Comparison of ENCODE assay signal across 8 cellular contexts in genomic region chr12:111445311-111446043, GRCh38. TPM values are rescaled to one million over a fixed set of nuclear protein-coding genes. Genes with fewer than 3 reads are reported as not detected.
DNase-seq lines count a peak whose midpoint lies in the region; ATAC-seq and TF ChIP-seq lines count a peak whose summit lies in the region.

No MANE protein-coding gene starts in this region.

- H3K27ac ChIP-seq in dorsolateral prefrontal cortex = peak overlapping the region in 57 of 59 donors; percentile 9 to 84 (median 69)
- H3K27ac ChIP-seq in neutrophil = peak overlapping the region; percentile 80

- peak in 2 of 10 donors; percentile 15 to 23 for DNase-seq in dorsolateral prefrontal cortex
- no peak for DNase-seq in DMS 273 treated with DMSO at 0.1 percent for 48 hours (lab: John Stamatoyannopoulos, UW)
- no peak for DNase-seq in NCI-H446 (lab: John Stamatoyannopoulos, UW)
- no peak for DNase-seq in NCI-H82 treated with DMSO at 0.1 percent for 48 hours (lab: John Stamatoyannopoulos, UW; ENCODE audit: unreplicated experiment)
- DNase-seq in putamen (ENCODE audit: low spot score) = no peak

- ATAC-seq in GM18508 (IDR thresholded peaks at IDR 0.05; ENCODE audit: insufficient read depth, unreplicated experiment) (peak; percentile 4), HG03432 (IDR thresholded peaks at IDR 0.05; ENCODE audit: unreplicated experiment) (peak; percentile 11)

- H3K4me3 ChIP-seq in dorsolateral prefrontal cortex = no peak overlapping the region
- peak overlapping the region in 1 of 2 experiments; percentile 16 for H3K4me3 ChIP-seq in neutrophil (ENCODE audit: low read depth in 1 of 2, low read length in 1 of 2)

- TF ChIP-seq CTCF in dorsolateral prefrontal cortex (IDR thresholded peaks at IDR 0.05 in 54 of 56, conservative IDR thresholded peaks at IDR 0.05 in 2 of 56; ENCODE audit: low read depth in 1 of 56, partially characterized antibody in 56 of 56) = no peak
- TF ChIP-seq CTCF in neutrophil (IDR thresholded peaks at IDR 0.05) = no peak

- H3K9me3 ChIP-seq in neutrophil = no peaks in the 10 kb centered on the region

- intact Hi-C loops in dorsolateral prefrontal cortex (cut with DNase I) = loop anchor here in 1 of 2 donors (5.0 kb wide), 1 partner anchor 38 kb away; the partner anchor contains the start of gene SH2B3

- peaks cover 47 to 49% of the 10 kb centered on the region in 2 experiments for H3K4me1 ChIP-seq in neutrophil (ENCODE audit: control insufficient read depth in 1 of 2, insufficient read depth in 1 of 2, low read depth in 1 of 2, low read length in 1 of 2)

- H3K36me3 ChIP-seq in neutrophil = peaks cover 38% of the 10 kb centered on the region

- H3K27me3 ChIP-seq in dorsolateral prefrontal cortex (no peaks in the 10 kb centered on the region), neutrophil (no peaks in the 10 kb centered on the region)

RNA-seq across cellular contexts. Expression of gene SH2B3, which starts 39.8 kb away (rescaled TPM):
- total RNA-seq in dorsolateral prefrontal cortex = 10 to 100 TPM in 116 of 120 experiments, 1 to 10 TPM in 4; 8.5 to 28.7 (median 14.8) TPM
